ENCODE assay signal across 17 cellular contexts in genomic region chr15:85934691-85935090, GRCh38.
DNase-seq lines count a peak whose midpoint lies in the region; TF ChIP-seq lines count a peak whose summit lies in the region.
"Had no signal": no experiment of that assay in that cellular context is flagged by ENCODE, and none has a peak within 500 bp of the region (broad histone marks: within the 10 kb centered on the region; RNA-seq: fewer than 3 reads in every experiment).

No MANE protein-coding gene starts in this region.

- no peak overlapping the region for H2AFZ ChIP-seq in OCI-LY1 (ENCODE audit: low read length)
- H2AFZ ChIP-seq: GM23248 had no signal

- no peak overlapping the region for H3K27ac ChIP-seq in BLaER1 treated with 17β-estradiol and CSF1 and Interleukin-3, amounts not matched to agents 10 nM and 100 nM
- H3K27ac ChIP-seq in OCI-LY1 (ENCODE audit: low read depth, low read length, poor library complexity, severe bottlenecking), result peak overlapping the region; percentile 64
- H3K27ac ChIP-seq: GM23248 had no signal

- no peaks in the 10 kb centered on the region for H3F3A ChIP-seq in OCI-LY1 (ENCODE audit: insufficient read depth, low read length)

- H3K4me3 ChIP-seq in BLaER1 treated with 17β-estradiol and CSF1 and Interleukin-3, amounts not matched to agents 10 nM and 100 nM, result no peak overlapping the region
- no peak overlapping the region for H3K4me3 ChIP-seq in OCI-LY1 (ENCODE audit: low read depth, low read length, poor library complexity, severe bottlenecking)
- H3K4me3 ChIP-seq: GM12878, GM23248 had no signal

- H3K79me2 ChIP-seq in OCI-LY1 (ENCODE audit: insufficient read depth, low read length), result no peaks in the 10 kb centered on the region

- H4K20me1 ChIP-seq in BLaER1 treated with 17β-estradiol and CSF1 and Interleukin-3, amounts not matched to agents 10 nM and 100 nM, result no peaks in the 10 kb centered on the region
- no peaks in the 10 kb centered on the region for H4K20me1 ChIP-seq in OCI-LY1 (ENCODE audit: insufficient read depth, low read length)

- H3K27me3 ChIP-seq in BLaER1 treated with 17β-estradiol and CSF1 and Interleukin-3, amounts not matched to agents 10 nM and 100 nM, result no peaks in the 10 kb centered on the region
- H3K27me3 ChIP-seq in OCI-LY1 (ENCODE audit: insufficient read depth, low read length), result no peaks in the 10 kb centered on the region

- no peaks in the 10 kb centered on the region for H3K36me3 ChIP-seq in BLaER1 treated with 17β-estradiol and CSF1 and Interleukin-3, amounts not matched to agents 10 nM and 100 nM
- no peaks in the 10 kb centered on the region for H3K36me3 ChIP-seq in OCI-LY1 (ENCODE audit: insufficient read depth, low read length)

- no peaks in the 10 kb centered on the region for H3K9me2 ChIP-seq in OCI-LY1 (ENCODE audit: low read depth, low read length)

- no peak overlapping the region for H3K9ac ChIP-seq in BLaER1 treated with 17β-estradiol and CSF1 and Interleukin-3, amounts not matched to agents 10 nM and 100 nM
- no peak overlapping the region for H3K9ac ChIP-seq in OCI-LY1 (ENCODE audit: low read length)
- H3K9ac ChIP-seq: GM23248 had no signal

- peak overlapping the region in 10 of 11 experiments; percentile 4 to 40 (median 16); a peak in 10 of 22 replicates for H3K4me2 ChIP-seq in BLaER1 treated with 17β-estradiol and CSF1 and Interleukin-3, amounts not matched to agents 10 nM and 100 nM
- no peak overlapping the region for H3K4me2 ChIP-seq in OCI-LY1 (ENCODE audit: low read length)

- H3K4me1 ChIP-seq in BLaER1 treated with 17β-estradiol and CSF1 and Interleukin-3, amounts not matched to agents 10 nM and 100 nM, result peaks cover 16 to 53% (median 33%) of the 10 kb centered on the region in 10 experiments
- H3K4me1 ChIP-seq in OCI-LY1 (ENCODE audit: insufficient read depth, low read length, severe bottlenecking), result peaks cover 74% of the 10 kb centered on the region
- H3K4me1 ChIP-seq: Caco-2 had no signal

- H3K9me3 ChIP-seq in BLaER1 treated with 17β-estradiol and CSF1 and Interleukin-3, amounts not matched to agents 10 nM and 100 nM (replicated peaks in 1 of 11), result no peaks in the 10 kb centered on the region
- no peaks in the 10 kb centered on the region for H3K9me3 ChIP-seq in OCI-LY1 (ENCODE audit: low read length)
- H3K9me3 ChIP-seq: Caco-2 had no signal

- no peak for TF ChIP-seq CTCF in OCI-LY1 (IDR thresholded peaks at IDR 0.05; ENCODE audit: low read length)

- peak; percentile 4 for DNase-seq in NCI-H510A (lab: John Stamatoyannopoulos, UW)
- DNase-seq in COR-L47 (lab: John Stamatoyannopoulos, UW), result no peak
- DNase-seq in NCI-H1092 (lab: John Stamatoyannopoulos, UW), result no peak
- no peak for DNase-seq in OCI-M1 (lab: John Stamatoyannopoulos, UW)
- no peak for DNase-seq in effector CD8-positive, alpha-beta T cell (lab: John Stamatoyannopoulos, UW)
- DNase-seq: 8988T; C1 segment of cervical spinal cord; Caco-2; CD4-positive, CD25-positive, alpha-beta regulatory T cell; CD8-positive, alpha-beta memory T cell; DND-41; EL; GM23248; HCEC 1CT had no signal
